13 cellular contexts compared by ENCODE assay signal in genomic region chr3:1404270-1404669, GRCh38.
DNase-seq lines count a peak whose midpoint lies in the region; ATAC-seq and TF ChIP-seq lines count a peak whose summit lies in the region.
"Had no signal": no experiment of that assay in that cellular context is flagged by ENCODE, and none has a peak within 500 bp of the region (broad histone marks: within the 10 kb centered on the region; RNA-seq: fewer than 3 reads in every experiment).

No MANE protein-coding gene starts in this region.

- no peaks in the 10 kb centered on the region for H3K9me3 Mint-ChIP-seq in endodermal cell
- H3K9me3 Mint-ChIP-seq in activated T-helper 1 cell treated with anti-CD3 and anti-CD28 coated beads, Interleukin-12 subunit alpha, Interleukin-12 subunit beta, Interleukin-2, Interleukin-4 antibody, amounts not matched to agents 30 ng/mL and 10 ng/mL and 1 ng/mL, durations not matched to agents 14 hours and 24 hours and 36 hours: peaks cover 8% of the 10 kb centered on the region

- ATAC-seq in omental fat pad (ENCODE audit: low FRiP score): peak; percentile 83
- ATAC-seq: foreskin keratinocyte; naive thymus-derived CD4-positive, alpha-beta T cell had no signal

- no peaks in the 10 kb centered on the region for H3K27me3 ChIP-seq in endodermal cell (ENCODE audit: control insufficient read depth, insufficient read depth, low read length, poor library complexity, severe bottlenecking)
- H3K27me3 ChIP-seq: foreskin keratinocyte had no signal

- H3K27ac ChIP-seq in endodermal cell (ENCODE audit: low read depth, low read length): no peak overlapping the region
- H3K27ac ChIP-seq: foreskin keratinocyte had no signal

- intact Hi-C loops in activated T-helper 1 cell treated with anti-CD3 and anti-CD28 coated beads, Interleukin-12 subunit alpha, Interleukin-12 subunit beta, Interleukin-2, Interleukin-4 antibody, amounts not matched to agents 30 ng/mL and 10 ng/mL and 1 ng/mL, durations not matched to agents 14 hours and 24 hours and 36 hours (cut with micrococcal nuclease): no loop called here

- H3K27ac Mint-ChIP-seq in endodermal cell: peak overlapping the region; percentile 87
- no peak overlapping the region for H3K27ac Mint-ChIP-seq in activated T-helper 1 cell treated with anti-CD3 and anti-CD28 coated beads, Interleukin-12 subunit alpha, Interleukin-12 subunit beta, Interleukin-2, Interleukin-4 antibody, amounts not matched to agents 30 ng/mL and 10 ng/mL and 1 ng/mL, durations not matched to agents 14 hours and 24 hours and 36 hours
- H3K27ac Mint-ChIP-seq: CD4-positive, alpha-beta T cell; HFFc6; naive thymus-derived CD4-positive, alpha-beta T cell had no signal

- H3K9ac ChIP-seq in endodermal cell (ENCODE audit: extremely low read depth, low read length, poor library complexity, severe bottlenecking): peak overlapping the region; percentile 9

- DNase-seq in G401 (ENCODE audit: low spot score) (peak; percentile 20), NCI-H2029 treated with DMSO at 0.1 percent for 48 hours (lab: John Stamatoyannopoulos, UW) (peak; percentile 24), endodermal cell (peak; percentile 77), omental fat pad (ENCODE audit: low spot score) (no peak), NCI-H2227 treated with DMSO at 0.1 percent for 48 hours (lab: John Stamatoyannopoulos, UW) (no peak)
- DNase-seq in stimulated activated naive CD4-positive, alpha-beta T cell (lab: John Stamatoyannopoulos, UW): no peak
- no peak for DNase-seq in activated T-helper 1 cell treated with anti-CD3 and anti-CD28 coated beads, Interleukin-12 subunit alpha, Interleukin-12 subunit beta, Interleukin-2, Interleukin-4 antibody, amounts not matched to agents 30 ng/mL and 10 ng/mL and 1 ng/mL, durations not matched to agents 14 hours and 24 hours and 36 hours (ENCODE audit: low spot score)
- no peak for DNase-seq in activated CD4-positive, alpha-beta T cell treated with anti-CD3 and anti-CD28 coated beads for 48 hours
- DNase-seq: activated CD4-positive, CD25-positive, alpha-beta regulatory T cell treated with anti-CD3 and anti-CD28 coated beads, Interleukin-2, amount 50 U/mL, for 72 hours; CD4-positive, alpha-beta T cell; HFFc6; naive thymus-derived CD4-positive, alpha-beta T cell had no signal

- no peaks in the 10 kb centered on the region for H3K4me1 ChIP-seq in endodermal cell (ENCODE audit: control insufficient read depth, insufficient read depth, low read length)
- H3K4me1 ChIP-seq: foreskin keratinocyte had no signal

- no peaks in the 10 kb centered on the region for H3K36me3 Mint-ChIP-seq in endodermal cell (ENCODE audit: low read depth)
- no peaks in the 10 kb centered on the region for H3K36me3 Mint-ChIP-seq in activated T-helper 1 cell treated with anti-CD3 and anti-CD28 coated beads, Interleukin-12 subunit alpha, Interleukin-12 subunit beta, Interleukin-2, Interleukin-4 antibody, amounts not matched to agents 30 ng/mL and 10 ng/mL and 1 ng/mL, durations not matched to agents 14 hours and 24 hours and 36 hours (ENCODE audit: low read depth)
- H3K36me3 Mint-ChIP-seq: naive thymus-derived CD4-positive, alpha-beta T cell had no signal

- no peak overlapping the region for H3K4me3 Mint-ChIP-seq in endodermal cell
- no peak overlapping the region for H3K4me3 Mint-ChIP-seq in activated T-helper 1 cell treated with anti-CD3 and anti-CD28 coated beads, Interleukin-12 subunit alpha, Interleukin-12 subunit beta, Interleukin-2, Interleukin-4 antibody, amounts not matched to agents 30 ng/mL and 10 ng/mL and 1 ng/mL, durations not matched to agents 14 hours and 24 hours and 36 hours
- H3K4me3 Mint-ChIP-seq: CD4-positive, alpha-beta T cell; HFFc6; naive thymus-derived CD4-positive, alpha-beta T cell had no signal

- in situ Hi-C loops in G401 (cut with HindIII; ENCODE audit: low sequenced_read_pairs): no loop called here

- H3K4me3 ChIP-seq in endodermal cell (ENCODE audit: low read length): no peak overlapping the region

- H3K4me1 Mint-ChIP-seq in endodermal cell: peaks cover 6% of the 10 kb centered on the region
- no peaks in the 10 kb centered on the region for H3K4me1 Mint-ChIP-seq in activated T-helper 1 cell treated with anti-CD3 and anti-CD28 coated beads, Interleukin-12 subunit alpha, Interleukin-12 subunit beta, Interleukin-2, Interleukin-4 antibody, amounts not matched to agents 30 ng/mL and 10 ng/mL and 1 ng/mL, durations not matched to agents 14 hours and 24 hours and 36 hours (ENCODE audit: low read depth)
- H3K4me1 Mint-ChIP-seq: naive thymus-derived CD4-positive, alpha-beta T cell had no signal

- no peaks in the 10 kb centered on the region for H3K27me3 Mint-ChIP-seq in endodermal cell (ENCODE audit: insufficient read depth)
- no peaks in the 10 kb centered on the region for H3K27me3 Mint-ChIP-seq in activated T-helper 1 cell treated with anti-CD3 and anti-CD28 coated beads, Interleukin-12 subunit alpha, Interleukin-12 subunit beta, Interleukin-2, Interleukin-4 antibody, amounts not matched to agents 30 ng/mL and 10 ng/mL and 1 ng/mL, durations not matched to agents 14 hours and 24 hours and 36 hours (ENCODE audit: insufficient read depth)
- H3K27me3 Mint-ChIP-seq: CD4-positive, alpha-beta T cell; naive thymus-derived CD4-positive, alpha-beta T cell had no signal

- H3K36me3 ChIP-seq in endodermal cell (ENCODE audit: control insufficient read depth, insufficient read depth, low read length): no peaks in the 10 kb centered on the region

- H3K9me3 ChIP-seq in endodermal cell (ENCODE audit: control insufficient read depth, low read length): peaks cover 33% of the 10 kb centered on the region

- WGBS in endodermal cell (ENCODE audit: insufficient coverage in 1 of 2, insufficient read length in 1 of 2), 2 experiments: 0% methylated on average over 1 of the region's 1 CpG; no CpG with 5 or more reads in 1 of the 2 experiments

- TF ChIP-seq CTCF in endodermal cell (conservative IDR thresholded peaks at IDR 0.05) (no peak), omental fat pad (IDR thresholded peaks at IDR 0.05) (no peak)

Comparison
In these comparisons a context has a peak if more than half of its experiments do, and no peak if none do; other contexts are left out.
1. DNase-seq: peak in G401 (single experiment), NCI-H2029 treated with DMSO at 0.1 percent for 48 hours (single experiment) and endodermal cell (single experiment); none in omental fat pad (single experiment), stimulated activated naive CD4-positive, alpha-beta T cell (0 of 6), activated T-helper 1 cell treated with anti-CD3 and anti-CD28 coated beads, Interleukin-12 subunit alpha, Interleukin-12 subunit beta, Interleukin-2, Interleukin-4 antibody, amounts not matched to agents 30 ng/mL and 10 ng/mL and 1 ng/mL, durations not matched to agents 14 hours and 24 hours and 36 hours (single experiment), NCI-H2227 treated with DMSO at 0.1 percent for 48 hours (single experiment) and activated CD4-positive, alpha-beta T cell treated with anti-CD3 and anti-CD28 coated beads for 48 hours (single experiment).